ENCODE assay signal across 19 cellular contexts in the genomic region with DNA sequence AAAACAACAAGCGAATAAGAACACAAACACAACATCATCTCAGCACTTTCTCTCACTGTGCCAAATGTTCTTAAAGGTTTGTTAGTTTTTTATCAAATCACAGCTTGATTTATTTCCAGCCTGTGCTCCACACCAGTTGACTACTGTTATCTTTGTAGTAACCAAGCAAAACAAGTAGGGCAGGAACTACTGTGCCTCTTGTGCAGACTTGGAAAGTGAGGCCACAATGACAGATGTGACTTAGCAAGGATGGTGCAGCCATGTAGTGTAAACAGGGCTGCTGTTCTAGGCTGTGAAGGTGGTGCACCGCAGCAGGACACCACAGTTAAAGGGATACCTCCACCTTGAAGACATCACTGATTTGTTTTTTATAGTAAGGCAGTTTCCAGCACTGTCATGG.
DNase-seq lines count a peak whose midpoint lies in the region; ATAC-seq and TF ChIP-seq lines count a peak whose summit lies in the region.
"Had no signal": no experiment of that assay in that cellular context is flagged by ENCODE, and none has a peak within 500 bp of the region (broad histone marks: within the 10 kb centered on the region; RNA-seq: fewer than 3 reads in every experiment).

No MANE protein-coding gene starts in this region.

- H3K9me3 ChIP-seq in right atrium auricular region (no peaks in the 10 kb centered on the region), prostate gland (no peaks in the 10 kb centered on the region)
- H3K9me3 ChIP-seq: A549 had no signal

- 85% methylated on average over 2 of the region's 2 CpGs for WGBS in prostate gland

- ATAC-seq in Right ventricle myocardium superior (ENCODE audit: poor library complexity) (peak; percentile 75), left ventricle myocardium superior (peak; percentile 83)
- ATAC-seq: A549 had no signal

- H3K4me3 ChIP-seq in right atrium auricular region: no peak overlapping the region
- H3K4me3 ChIP-seq in choroid plexus epithelial cell (ENCODE audit: low read depth, low read length): no peak overlapping the region
- no peak overlapping the region for H3K4me3 ChIP-seq in prostate gland
- H3K4me3 ChIP-seq: A549, GM23248 had no signal

- no peak for TF ChIP-seq CTCF in right atrium auricular region (IDR thresholded peaks at IDR 0.05)
- no peak for TF ChIP-seq CTCF in choroid plexus epithelial cell (conservative IDR thresholded peaks at IDR 0.05; ENCODE audit: low read depth, low read length)
- no peak for TF ChIP-seq CTCF in prostate gland (IDR thresholded peaks at IDR 0.05)

- H3K27ac ChIP-seq in right atrium auricular region: peak overlapping the region in 1 of 2 donors; percentile 31
- peak overlapping the region; percentile 35 for H3K27ac ChIP-seq in substantia nigra (ENCODE audit: low read depth, low read length, poor library complexity, severe bottlenecking)
- no peak overlapping the region for H3K27ac ChIP-seq in prostate gland
- H3K27ac ChIP-seq: A549, GM23248 had no signal

- TF ChIP-seq POLR2A in prostate gland (IDR thresholded peaks at IDR 0.05): no peak

- intact Hi-C loops in Right ventricle myocardium superior (cut with DNase I): no loop called here
- intact Hi-C loops in left ventricle myocardium superior (cut with micrococcal nuclease): no loop called here
- intact Hi-C loops in prostate gland (cut with DNase I): no loop called here

- H3K36me3 ChIP-seq in right atrium auricular region (no peaks in the 10 kb centered on the region), prostate gland (no peaks in the 10 kb centered on the region)

- DNase-seq in Right ventricle myocardium superior (no peak), right atrium auricular region (ENCODE audit: low spot score) (no peak), choroid plexus epithelial cell (ENCODE audit: low read depth) (peak; percentile 2), left ventricle myocardium superior (no peak), substantia nigra (lab: John Stamatoyannopoulos, UW) (no peak), NCI-H146 (lab: John Stamatoyannopoulos, UW) (no peak), NCI-H146 treated with DMSO at 0.1 percent for 48 hours (lab: John Stamatoyannopoulos, UW; ENCODE audit: unreplicated experiment) (no peak), prostate gland (ENCODE audit: low spot score) (no peak)
- DNase-seq: 8988T; C1 segment of cervical spinal cord; Calu3; CD4-positive, alpha-beta memory T cell; COR-L47; DMS153; DND-41; GM23248; H7; HCEC 1CT had no signal

- no peaks in the 10 kb centered on the region for H3K4me1 ChIP-seq in right atrium auricular region
- H3K4me1 ChIP-seq in prostate gland (replicated peaks): no peaks in the 10 kb centered on the region
- H3K4me1 ChIP-seq: A549 had no signal

- no peaks in the 10 kb centered on the region for H3K27me3 ChIP-seq in right atrium auricular region
- H3K27me3 ChIP-seq in prostate gland (replicated peaks; ENCODE audit: insufficient read depth): no peaks in the 10 kb centered on the region
